In the genomic region with DNA sequence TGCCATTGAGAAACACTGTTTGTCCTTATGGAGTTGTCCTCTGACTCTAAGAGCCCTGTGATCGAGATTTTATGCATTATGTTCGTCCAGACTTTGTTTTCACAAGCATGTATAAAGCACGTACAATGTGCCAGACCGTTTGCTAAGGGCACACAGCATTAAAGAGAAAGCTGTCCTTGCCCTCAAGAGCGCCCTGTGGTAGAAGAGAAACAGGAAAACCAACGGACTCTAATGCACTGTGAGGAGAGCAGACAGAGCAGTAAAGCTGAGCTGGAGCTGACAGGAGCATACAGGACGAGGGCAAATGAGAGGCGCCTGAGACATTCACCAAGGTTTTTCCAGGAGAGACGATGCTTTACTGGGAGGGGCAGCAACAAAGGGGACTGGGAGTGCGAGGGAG, we compare ENCODE assay signal across 15 cellular contexts.
A peak's percentile ranks its signal among the peaks of the same experiment; 100 is the strongest.
DNase-seq lines count a peak whose midpoint lies in the region; ATAC-seq, FAIRE-seq and TF ChIP-seq lines count a peak whose summit lies in the region.
"Had no signal": no experiment of that assay in that cellular context is flagged by ENCODE, and none has a peak within 500 bp of the region (broad histone marks: within the 10 kb centered on the region; RNA-seq: fewer than 3 reads in every experiment).

No MANE protein-coding gene starts in this region.

- H3K4me1 ChIP-seq in H1 (replicated peaks in 1 of 4; ENCODE audit: control insufficient read depth in 3 of 4, insufficient read depth in 4 of 4, low read length in 3 of 4) = peaks cover 0 to 3% (median 1%) of the 10 kb centered on the region in 4 experiments; a peak in 2 of 7 replicates

- no peaks in the 10 kb centered on the region for H3K27me3 Mint-ChIP-seq in T-helper 1 cell treated with Interleukin-12 subunit alpha and Interleukin-12 subunit beta and Interleukin-4 antibody, amounts not matched to agents 30 μg/mL and 1 μg/mL, for 36 hours (ENCODE audit: low read depth)

- H3K56ac ChIP-seq in H1 (replicated peaks; ENCODE audit: insufficient read length, low read depth, low read length) = no peak overlapping the region

- no peak for FAIRE-seq in H1 (lab: Jason Lieb, UNC)

- H3K4me3 Mint-ChIP-seq in T-helper 1 cell treated with Interleukin-12 subunit alpha and Interleukin-12 subunit beta and Interleukin-4 antibody, amounts not matched to agents 30 μg/mL and 1 μg/mL, for 36 hours = peak overlapping the region; percentile 64
- H3K4me3 Mint-ChIP-seq in stimulated activated effector memory CD8-positive, alpha-beta T cell treated with anti-CD3 and anti-CD28 coated beads, Interleukin-12 subunit alpha, Interleukin-12 subunit beta, amount 100 ng/mL, for 72 hours = no peak overlapping the region
- H3K4me3 Mint-ChIP-seq: activated naive CD8-positive, alpha-beta T cell treated with anti-CD3 and anti-CD28 coated beads, Interleukin-2, amount 50 U/mL, for 24 hours had no signal

- no peak overlapping the region for H3K27ac Mint-ChIP-seq in T-helper 1 cell treated with Interleukin-12 subunit alpha and Interleukin-12 subunit beta and Interleukin-4 antibody, amounts not matched to agents 30 μg/mL and 1 μg/mL, for 36 hours
- H3K27ac Mint-ChIP-seq in stimulated activated effector memory CD8-positive, alpha-beta T cell treated with anti-CD3 and anti-CD28 coated beads, Interleukin-12 subunit alpha, Interleukin-12 subunit beta, amount 100 ng/mL, for 72 hours = no peak overlapping the region
- H3K27ac Mint-ChIP-seq: activated naive CD8-positive, alpha-beta T cell treated with anti-CD3 and anti-CD28 coated beads, Interleukin-2, amount 50 U/mL, for 24 hours; naive thymus-derived CD4-positive, alpha-beta T cell had no signal

- no peak overlapping the region for H2BK5ac ChIP-seq in H1 (ENCODE audit: low read depth, low read length)

- TF ChIP-seq CTCF in H1 (IDR thresholded peaks at IDR 0.05; ENCODE audit: control extremely low read depth in 1 of 3, insufficient read depth in 1 of 3, low read depth in 1 of 3, low read length in 3 of 3) = no peak
- no peak for TF ChIP-seq CTCF in foreskin fibroblast (IDR thresholded peaks at IDR 0.05; ENCODE audit: low read depth, low read length)

- no peaks in the 10 kb centered on the region for H4K20me1 ChIP-seq in H1 (replicated peaks in 1 of 2; ENCODE audit: control insufficient read depth in 1 of 2, insufficient read depth in 2 of 2, low read length in 2 of 2)

- H3K4me2 ChIP-seq in H1 (ENCODE audit: insufficient read depth in 1 of 2, low read depth in 2 of 2, low read length in 2 of 2) = no peak overlapping the region

- POLR2A ChIA-PET in H1 (lab: Charles Lee; ENCODE audit: partially characterized antibody) = no interaction called here

- H3K27ac ChIP-seq in H1 (ENCODE audit: low read depth, low read length) = no peak overlapping the region

- no peaks in the 10 kb centered on the region for H3K36me3 Mint-ChIP-seq in T-helper 1 cell treated with Interleukin-12 subunit alpha and Interleukin-12 subunit beta and Interleukin-4 antibody, amounts not matched to agents 30 μg/mL and 1 μg/mL, for 36 hours (ENCODE audit: low read depth)
- no peaks in the 10 kb centered on the region for H3K36me3 Mint-ChIP-seq in stimulated activated effector memory CD8-positive, alpha-beta T cell treated with anti-CD3 and anti-CD28 coated beads, Interleukin-12 subunit alpha, Interleukin-12 subunit beta, amount 100 ng/mL, for 72 hours

- H4K5ac ChIP-seq in H1 (ENCODE audit: insufficient read length, low read depth, low read length) = no peak overlapping the region

- ATAC-seq in HG02798 (IDR thresholded peaks at IDR 0.05; ENCODE audit: poor library complexity, unreplicated experiment) (peak; percentile 50), GM21381 (IDR thresholded peaks at IDR 0.05; ENCODE audit: unreplicated experiment) (no peak)
- peak; percentile 32 for ATAC-seq in stimulated activated effector memory CD8-positive, alpha-beta T cell treated with anti-CD3 and anti-CD28 coated beads, Interleukin-12 subunit alpha, Interleukin-12 subunit beta, amount 100 ng/mL, for 72 hours
- ATAC-seq: activated naive CD8-positive, alpha-beta T cell treated with anti-CD3 and anti-CD28 coated beads, Interleukin-2, amount 50 U/mL, for 24 hours; naive thymus-derived CD4-positive, alpha-beta T cell had no signal

- no peaks in the 10 kb centered on the region for H3K79me2 ChIP-seq in H1 (ENCODE audit: control insufficient read depth in 1 of 2, insufficient read depth in 2 of 2, low read length in 2 of 2)

- 0 out of 2 replicates have a peak overlapping the region, but pooled peaks have one; percentile 0 for H2BK15ac ChIP-seq in H1 (ENCODE audit: low read length)

- no peak overlapping the region for H2AFZ ChIP-seq in H1 (ENCODE audit: low read length)

- no peak for TF ChIP-seq EP300 in H1 (IDR thresholded peaks at IDR 0.05; ENCODE audit: borderline replicate concordance in 1 of 2, low read depth in 2 of 2, low read length in 2 of 2)

- no peak overlapping the region for H3K9ac ChIP-seq in H1 (replicated peaks in 1 of 4; ENCODE audit: extremely low read depth in 1 of 4, low read depth in 3 of 4, low read length in 3 of 4)

- WGBS in H1 (ENCODE audit: extremely low coverage in 1 of 2, insufficient coverage in 1 of 2, insufficient read length in 1 of 2, insufficient replicate concordance in 2 of 2, low coverage in 1 of 2, low lambda C conversion rate in 2 of 2, missing lambda C conversion rate in 1 of 2), 2 experiments = 79% methylated on average over 10 of the region's 10 CpGs; no CpG with 5 or more reads in 1 of the 2 experiments

- H2BK12ac ChIP-seq in H1 (ENCODE audit: low read depth, low read length) = no peak overlapping the region

- no peak for TF ChIP-seq RAD21 in H1 (IDR thresholded peaks at IDR 0.05 in 1 of 2, conservative IDR thresholded peaks at IDR 0.05 in 1 of 2; ENCODE audit: low read depth in 2 of 2, low read length in 2 of 2)

- H3K14ac ChIP-seq in H1 (ENCODE audit: insufficient read length) = no peak overlapping the region

- H3K4me3 ChIP-seq in H1 (ENCODE audit: extremely low read depth in 1 of 4, insufficient read depth in 2 of 4, low read depth in 3 of 4, low read length in 4 of 4) (no peak overlapping the region), foreskin fibroblast (ENCODE audit: low read depth in 1 of 2, low read length in 2 of 2) (no peak overlapping the region)

- no peaks in the 10 kb centered on the region for H3K9me3 Mint-ChIP-seq in T-helper 1 cell treated with Interleukin-12 subunit alpha and Interleukin-12 subunit beta and Interleukin-4 antibody, amounts not matched to agents 30 μg/mL and 1 μg/mL, for 36 hours
- H3K9me3 Mint-ChIP-seq in stimulated activated effector memory CD8-positive, alpha-beta T cell treated with anti-CD3 and anti-CD28 coated beads, Interleukin-12 subunit alpha, Interleukin-12 subunit beta, amount 100 ng/mL, for 72 hours = no peaks in the 10 kb centered on the region
- H3K9me3 Mint-ChIP-seq: activated naive CD8-positive, alpha-beta T cell treated with anti-CD3 and anti-CD28 coated beads, Interleukin-2, amount 50 U/mL, for 24 hours had no signal

- H3K23me2 ChIP-seq in H1 (ENCODE audit: low read depth, low read length) = no peaks in the 10 kb centered on the region

- DNase-seq in T-helper 1 cell (no peak), H1 (ENCODE audit: low read depth in 1 of 2, low spot score in 2 of 2) (no peak), islet precursor cell (no peak), foreskin fibroblast (no peak)
- no peak for DNase-seq in stimulated activated effector memory CD8-positive, alpha-beta T cell treated with anti-CD3 and anti-CD28 coated beads, Interleukin-12 subunit alpha, Interleukin-12 subunit beta, amount 100 ng/mL, for 72 hours (ENCODE audit: low spot score in 2 of 2)
- DNase-seq: activated CD4-positive, alpha-beta T cell treated with anti-CD3 and anti-CD28 coated beads for 1 hour; activated naive CD8-positive, alpha-beta T cell treated with anti-CD3 and anti-CD28 coated beads, Interleukin-2, amount 50 U/mL, for 24 hours; effector CD8-positive, alpha-beta T cell; hippocampal formation; naive thymus-derived CD4-positive, alpha-beta T cell; NCI-H2171 treated with DMSO at 0.1 percent for 48 hours; stimulated activated naive CD4-positive, alpha-beta T cell treated with Interleukin-2 at 50 U/mL for 16 hours had no signal

- H3K36me3 ChIP-seq in H1 (ENCODE audit: control insufficient read depth in 2 of 4, insufficient read depth in 4 of 4, low read length in 3 of 4) = no peaks in the 10 kb centered on the region; a peak in 2 of 8 replicates

- no peak overlapping the region for H3K4ac ChIP-seq in H1 (replicated peaks; ENCODE audit: insufficient read length, low read depth, low read length)

- H3K27me3 ChIP-seq in H1 (replicated peaks in 1 of 4; ENCODE audit: control insufficient read depth in 3 of 4, extremely low read depth in 1 of 4, insufficient read depth in 3 of 4, low read length in 3 of 4) = no peaks in the 10 kb centered on the region

- H3K79me1 ChIP-seq in H1 (ENCODE audit: low read depth, low read length) = no peaks in the 10 kb centered on the region

- H3K4me1 Mint-ChIP-seq in T-helper 1 cell treated with Interleukin-12 subunit alpha and Interleukin-12 subunit beta and Interleukin-4 antibody, amounts not matched to agents 30 μg/mL and 1 μg/mL, for 36 hours (ENCODE audit: low read depth) = peaks cover 7% of the 10 kb centered on the region
- peaks cover 8% of the 10 kb centered on the region for H3K4me1 Mint-ChIP-seq in stimulated activated effector memory CD8-positive, alpha-beta T cell treated with anti-CD3 and anti-CD28 coated beads, Interleukin-12 subunit alpha, Interleukin-12 subunit beta, amount 100 ng/mL, for 72 hours
- H3K4me1 Mint-ChIP-seq: activated naive CD8-positive, alpha-beta T cell treated with anti-CD3 and anti-CD28 coated beads, Interleukin-2, amount 50 U/mL, for 24 hours had no signal

- H3K23ac ChIP-seq in H1 (ENCODE audit: insufficient read length) = no peak overlapping the region

- H2AK5ac ChIP-seq in H1 (ENCODE audit: low read depth, low read length) = no peak overlapping the region

- H4K91ac ChIP-seq in H1 (replicated peaks; ENCODE audit: insufficient read length, low read length) = no peak overlapping the region

- CTCF ChIA-PET in H1 (lab: Charles Lee; ENCODE audit: partially characterized antibody) = interaction anchor here (0.7 to 1.9 kb wide), 2 partner anchors 9 to 10 kb away, joined by 3 to 6 read pairs; no protein-coding TSS in a partner anchor

- no peak overlapping the region for H3K18ac ChIP-seq in H1 (ENCODE audit: extremely low read depth, low read length)

- TF ChIP-seq POLR2A in H1 (IDR thresholded peaks at IDR 0.05; ENCODE audit: control extremely low read depth in 1 of 2, low read depth in 2 of 2, low read length in 2 of 2) = no peak

- H4K8ac ChIP-seq in H1 (ENCODE audit: extremely low read depth, insufficient read depth, low read length) = no peak overlapping the region

- H2BK20ac ChIP-seq in H1 (ENCODE audit: low read length) = no peak overlapping the region

- H2BK120ac ChIP-seq in H1 (replicated peaks; ENCODE audit: low read depth, low read length) = no peak overlapping the region

- no peaks in the 10 kb centered on the region for H3K9me3 ChIP-seq in H1 (ENCODE audit: insufficient read depth in 2 of 2, low read depth in 1 of 2, low read length in 1 of 2)

TF ChIP-seq in H1, 55 proteins besides CTCF, POLR2A, EP300 and RAD21:
- no peak for TF ChIP-seq HDAC6 (IDR thresholded peaks at IDR 0.05; ENCODE audit: low read depth, low read length)
- no peak for TF ChIP-seq JUND (IDR thresholded peaks at IDR 0.05; ENCODE audit: low read length)
